8 cellular contexts compared by ENCODE assay signal in genomic region chr18:3652380-3653262, GRCh38.
DNase-seq lines count a peak whose midpoint lies in the region; ATAC-seq, FAIRE-seq and TF ChIP-seq lines count a peak whose summit lies in the region.

No MANE protein-coding gene starts in this region.

- no peaks in the 10 kb centered on the region for H3K9me3 Mint-ChIP-seq in astrocyte (ENCODE audit: unreplicated experiment)

- intact Hi-C loops in thyroid gland (cut with DNase I) (no loop called here), kidney (cut with DNase I) (no loop called here)

- peaks cover 35% of the 10 kb centered on the region for H3K4me1 Mint-ChIP-seq in astrocyte (ENCODE audit: low read depth, unreplicated experiment)

- no peaks in the 10 kb centered on the region for H4K20me1 ChIP-seq in astrocyte (ENCODE audit: insufficient read depth, low read length)

- H3K4me3 ChIP-seq in RWPE2 (ENCODE audit: severe bottlenecking) (no peak overlapping the region), astrocyte (ENCODE audit: insufficient read depth, low read depth, low read length) (peak overlapping the region; percentile 20), thyroid gland (replicated peaks in 1 of 3) (no peak overlapping the region), kidney (ENCODE audit: low read length in 2 of 2) (no peak overlapping the region)

- ATAC-seq in RWPE2 (ENCODE audit: low read depth): peak; percentile 96

- H3K27me3 ChIP-seq in RWPE2 (ENCODE audit: insufficient read depth, poor library complexity, severe bottlenecking) (no peaks in the 10 kb centered on the region), astrocyte (ENCODE audit: insufficient read depth, low read length) (no peaks in the 10 kb centered on the region), thyroid gland (no peaks in the 10 kb centered on the region)

- no peaks in the 10 kb centered on the region for H3K79me2 ChIP-seq in astrocyte (ENCODE audit: insufficient read depth, low read length)

- no peak overlapping the region for H2AFZ ChIP-seq in astrocyte (ENCODE audit: low read depth, low read length)

- FAIRE-seq in astrocyte (lab: Jason Lieb, UNC): peak; percentile 76
- FAIRE-seq in kidney (lab: Jason Lieb, UNC): no peak

- peak overlapping the region; percentile 74 for H3K4me2 ChIP-seq in astrocyte (ENCODE audit: low read length)

- H3K36me3 ChIP-seq in RWPE2 (ENCODE audit: low read depth) (no peaks in the 10 kb centered on the region), astrocyte (ENCODE audit: insufficient read depth, low read length) (no peaks in the 10 kb centered on the region), thyroid gland (no peaks in the 10 kb centered on the region), kidney (ENCODE audit: control insufficient read depth in 1 of 2, insufficient read depth in 2 of 2, low read length in 2 of 2) (no peaks in the 10 kb centered on the region)

- peak overlapping the region; percentile 73 for H3K4me3 Mint-ChIP-seq in astrocyte (ENCODE audit: unreplicated experiment)

- no peaks in the 10 kb centered on the region for H3K27me3 Mint-ChIP-seq in astrocyte (ENCODE audit: low read depth, unreplicated experiment)

- WGBS in thyroid gland, 2 donors: 83 to 87% methylated on average over 13 of the region's 13 CpGs

- peak overlapping the region; percentile 96 for H3K27ac Mint-ChIP-seq in astrocyte (ENCODE audit: unreplicated experiment)

- H3K9me3 ChIP-seq in RWPE2 (ENCODE audit: severe bottlenecking): no peaks in the 10 kb centered on the region
- no peaks in the 10 kb centered on the region for H3K9me3 ChIP-seq in astrocyte (ENCODE audit: insufficient read depth, low read depth, low read length)
- no peaks in the 10 kb centered on the region for H3K9me3 ChIP-seq in thyroid gland
- no peaks in the 10 kb centered on the region for H3K9me3 ChIP-seq in kidney (ENCODE audit: control insufficient read depth in 1 of 2, low read length in 2 of 2)

- TF ChIP-seq CTCF in RWPE2 (IDR thresholded peaks at IDR 0.05; ENCODE audit: poor library complexity, severe bottlenecking) (peak; percentile 23), astrocyte (IDR thresholded peaks at IDR 0.05; ENCODE audit: insufficient read depth, low read depth, low read length) (no peak), thyroid gland (IDR thresholded peaks at IDR 0.05) (no peak), kidney (IDR thresholded peaks at IDR 0.05; ENCODE audit: borderline replicate concordance, extremely low read depth, insufficient read depth) (no peak)

- H3K36me3 Mint-ChIP-seq in astrocyte (ENCODE audit: low read depth, unreplicated experiment): no peaks in the 10 kb centered on the region

- H3K9ac ChIP-seq in astrocyte (ENCODE audit: low read length): peak overlapping the region; percentile 78
- H3K9ac ChIP-seq in kidney (ENCODE audit: low read length in 2 of 2): no peak overlapping the region

- DNase-seq in HCEC 1CT: peak; percentile 94
- DNase-seq in RWPE2 (ENCODE audit: low spot score): peak; percentile 97
- DNase-seq in astrocyte (ENCODE audit: low read depth): peak; percentile 99
- DNase-seq in kidney tubule cell (ENCODE audit: low spot score): peak; percentile 91
- DNase-seq in stimulated activated CD8-positive, alpha-beta memory T cell treated with anti-CD3 and anti-CD28 coated beads, Interleukin-15, amount 100 ng/mL, for 24 hours (ENCODE audit: low read depth): peak; percentile 8
- no peak for DNase-seq in thyroid gland
- no peak for DNase-seq in kidney
- no peak for DNase-seq in NCI-H2107 treated with DMSO at 0.1 percent for 48 hours (lab: John Stamatoyannopoulos, UW; ENCODE audit: unreplicated experiment)

- H3K4me1 ChIP-seq in RWPE2 (ENCODE audit: insufficient read depth, poor library complexity, severe bottlenecking): peaks cover 34% of the 10 kb centered on the region
- H3K4me1 ChIP-seq in astrocyte (ENCODE audit: insufficient read depth, low read length): peaks cover 40% of the 10 kb centered on the region
- no peaks in the 10 kb centered on the region for H3K4me1 ChIP-seq in thyroid gland
- no peaks in the 10 kb centered on the region for H3K4me1 ChIP-seq in kidney (ENCODE audit: control insufficient read depth in 1 of 2, insufficient read depth in 1 of 2, low read depth in 1 of 2, low read length in 2 of 2)

- TF ChIP-seq POLR2A in thyroid gland (IDR thresholded peaks at IDR 0.05): no peak

- H3K27ac ChIP-seq in RWPE2 (ENCODE audit: poor library complexity, severe bottlenecking) (peak overlapping the region; percentile 67), astrocyte (ENCODE audit: low read depth, low read length) (peak overlapping the region; percentile 94), thyroid gland (no peak overlapping the region), kidney (ENCODE audit: low read depth in 2 of 2, low read length in 2 of 2) (no peak overlapping the region)

Comparison
In these comparisons a context has a peak if more than half of its experiments do, and no peak if none do; other contexts are left out.
1. DNase-seq: peak in HCEC 1CT (single experiment), RWPE2 (single experiment), astrocyte (single experiment), kidney tubule cell (single experiment) and stimulated activated CD8-positive, alpha-beta memory T cell treated with anti-CD3 and anti-CD28 coated beads, Interleukin-15, amount 100 ng/mL, for 24 hours (single experiment); none in thyroid gland (0 of 2), kidney (single experiment) and NCI-H2107 treated with DMSO at 0.1 percent for 48 hours (single experiment).
2. H3K27ac ChIP-seq: peak in RWPE2 (single experiment) and astrocyte (single experiment); none in thyroid gland (0 of 3) and kidney (0 of 2).